8 cellular contexts compared by ENCODE assay signal in genomic region chr6:133953634-133954415, GRCh38. TPM values are rescaled to one million over a fixed set of nuclear protein-coding genes. Genes with fewer than 3 reads are reported as not detected.
DNase-seq lines count a peak whose midpoint lies in the region; ATAC-seq and TF ChIP-seq lines count a peak whose summit lies in the region.

No MANE protein-coding gene starts in this region.

- H4K91ac ChIP-seq in neuronal stem cell (ENCODE audit: low read depth, low read length, poor library complexity): no peak overlapping the region

- H3K4me3 Mint-ChIP-seq in effector memory CD8-positive, alpha-beta T cell: peak overlapping the region; percentile 97 to 99

- H2AK5ac ChIP-seq in neuronal stem cell (ENCODE audit: low read depth, low read length): peak overlapping the region; percentile 29

- no peaks in the 10 kb centered on the region for H3K27me3 Mint-ChIP-seq in effector memory CD8-positive, alpha-beta T cell

- H3K4me2 ChIP-seq in neuronal stem cell (ENCODE audit: insufficient read depth, low read length, poor library complexity, severe bottlenecking): peak overlapping the region; percentile 63

- H3K36me3 ChIP-seq in NT2/D1 (ENCODE audit: insufficient read depth, insufficient read length, low read length) (no peaks in the 10 kb centered on the region), neuronal stem cell (replicated peaks in 1 of 2; ENCODE audit: control insufficient read depth in 2 of 2, insufficient read depth in 2 of 2, low read length in 2 of 2) (no peaks in the 10 kb centered on the region)

- H3K18ac ChIP-seq in neuronal stem cell (ENCODE audit: low read length): peak overlapping the region; percentile 93

- H3K27ac ChIP-seq in neuronal stem cell (replicated peaks; ENCODE audit: low read length): no peak overlapping the region

- H3K27me3 ChIP-seq in NT2/D1 (ENCODE audit: insufficient read depth, insufficient read length) (peaks cover 4% of the 10 kb centered on the region), neuronal stem cell (ENCODE audit: control insufficient read depth in 3 of 3, insufficient read depth in 3 of 3, low read depth in 1 of 3, low read length in 3 of 3) (peaks cover 0 to 2% (median 0%) of the 10 kb centered on the region in 3 experiments)

- no peak overlapping the region for H4K8ac ChIP-seq in neuronal stem cell (ENCODE audit: low read depth, low read length)

- no CpG with 5 or more reads among the region's 23 CpGs for WGBS in neuronal stem cell (ENCODE audit: extremely low coverage in 2 of 2, insufficient read length in 2 of 2, insufficient replicate concordance in 1 of 2), 2 donors

- no peak overlapping the region for H3K4ac ChIP-seq in neuronal stem cell (ENCODE audit: low read length)

- peak overlapping the region; percentile 81 for H2AFZ ChIP-seq in neuronal stem cell (ENCODE audit: low read length)

- H2BK12ac ChIP-seq in neuronal stem cell (ENCODE audit: low read length): no peak overlapping the region

- no peaks in the 10 kb centered on the region for H3K9me3 Mint-ChIP-seq in effector memory CD8-positive, alpha-beta T cell

- H3K27ac Mint-ChIP-seq in effector memory CD8-positive, alpha-beta T cell: peak overlapping the region; percentile 95 to 98

- H3K79me1 ChIP-seq in neuronal stem cell (ENCODE audit: low read depth, low read length): no peaks in the 10 kb centered on the region

- peaks cover 22% of the 10 kb centered on the region for H3K36me3 Mint-ChIP-seq in effector memory CD8-positive, alpha-beta T cell (ENCODE audit: insufficient read depth)

- no peak overlapping the region for H3K23ac ChIP-seq in neuronal stem cell (ENCODE audit: low read depth, low read length, poor library complexity)

- H3K9me3 ChIP-seq in NT2/D1 (ENCODE audit: insufficient read depth, low read length) (no peaks in the 10 kb centered on the region), neuronal stem cell (replicated peaks in 1 of 2; ENCODE audit: control insufficient read depth in 2 of 2, insufficient read depth in 1 of 2, low read depth in 1 of 2, low read length in 2 of 2) (no peaks in the 10 kb centered on the region)

- H3K4me3 ChIP-seq in GM12864 (ENCODE audit: low read depth, low read length) (peak overlapping the region; percentile 79), NT2/D1 (ENCODE audit: insufficient read length, low read depth) (peak overlapping the region; percentile 86), neuronal stem cell (ENCODE audit: low read length in 2 of 2) (peak overlapping the region; percentile 57 to 95)

- H3K9ac ChIP-seq in NT2/D1 (ENCODE audit: insufficient read length, low read depth) (peak overlapping the region; percentile 87), neuronal stem cell (ENCODE audit: low read depth, low read length, poor library complexity) (peak overlapping the region; percentile 98)

- TF ChIP-seq CTCF in GM12864 (IDR thresholded peaks at IDR 0.05; ENCODE audit: low read depth, low read length, missing control alignments): no peak

- H2BK120ac ChIP-seq in neuronal stem cell (ENCODE audit: low read depth, low read length): no peak overlapping the region

- no peak overlapping the region for H3K14ac ChIP-seq in neuronal stem cell (ENCODE audit: low read length)

- DNase-seq in GM12864 (ENCODE audit: low read depth) (no peak), NT2/D1 (ENCODE audit: low read depth, low spot score) (no peak), neuronal stem cell (ENCODE audit: low spot score) (no peak), GM19238 (ENCODE audit: insufficient read length, low spot score) (no peak), MV-4-11 (lab: John Stamatoyannopoulos, UW) (no peak)
- DNase-seq in effector memory CD8-positive, alpha-beta T cell: peak in 1 of 3 experiments; percentile 8

- H3K4me1 ChIP-seq in NT2/D1 (ENCODE audit: insufficient read depth, insufficient read length) (no peaks in the 10 kb centered on the region), neuronal stem cell (ENCODE audit: control insufficient read depth in 2 of 2, insufficient read depth in 1 of 2, low read depth in 1 of 2, low read length in 2 of 2) (peaks cover 3 to 17% of the 10 kb centered on the region in 2 donors)

- peaks cover 38 to 62% of the 10 kb centered on the region in 2 donors for H3K4me1 Mint-ChIP-seq in effector memory CD8-positive, alpha-beta T cell (ENCODE audit: low read depth in 2 of 2)

- no peak overlapping the region for H2BK5ac ChIP-seq in neuronal stem cell (ENCODE audit: low read length)

- ATAC-seq in effector memory CD8-positive, alpha-beta T cell (replicated peaks): no peak
- ATAC-seq in GM18519 (IDR thresholded peaks at IDR 0.05; ENCODE audit: low FRiP score, unreplicated experiment) (no peak), HG03159 (IDR thresholded peaks at IDR 0.05; ENCODE audit: unreplicated experiment) (no peak)

- H2BK15ac ChIP-seq in neuronal stem cell (ENCODE audit: low read length): no peak overlapping the region

RNA-seq across cellular contexts. Expression of gene TBPL1, which starts 0.8 kb away (rescaled TPM):
- polyA plus RNA-seq in neuronal stem cell (2013, experiment 1 of 2): 99.0 TPM
- polyA plus RNA-seq in neuronal stem cell (2013, experiment 2 of 2): 103 TPM
